Comparison of ENCODE assay signal across 1 cellular context in genomic region chr18:75244336-75244735, GRCh38.
TF ChIP-seq lines count a peak whose summit lies in the region.

No MANE protein-coding gene starts in this region.

TF ChIP-seq in endothelial cell of umbilical vein, 7 proteins besides CTCF, POLR2A, EP300 and RAD21 (continued from another document):
- TF ChIP-seq POLR2AphosphoS5 (IDR thresholded peaks at IDR 0.05; ENCODE audit: insufficient read depth, low read depth, low read length), result no peak
